16 cellular contexts compared by ENCODE assay signal in the genomic region with DNA sequence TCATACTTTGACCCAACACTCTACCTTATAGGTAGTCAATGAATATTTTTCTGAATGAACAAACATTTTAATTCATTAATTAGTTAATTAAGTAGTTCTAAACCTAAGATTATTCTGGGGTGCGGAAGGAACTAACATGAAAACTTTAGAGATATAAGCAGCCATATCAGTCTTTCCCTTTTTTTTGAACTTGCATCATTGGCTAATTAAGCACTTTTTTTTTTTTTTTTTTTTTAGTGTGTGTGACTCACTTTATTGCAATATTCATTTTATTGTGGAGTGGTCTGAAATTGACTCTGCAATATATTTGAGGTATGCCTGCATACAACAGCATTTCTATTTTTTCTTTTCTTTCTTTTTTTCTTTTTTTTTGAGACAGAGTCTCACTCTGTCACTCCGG.
"Had no signal": no experiment of that assay in that cellular context is flagged by ENCODE, and none has a peak within 500 bp of the region (broad histone marks: within the 10 kb centered on the region; RNA-seq: fewer than 3 reads in every experiment).

No MANE protein-coding gene starts in this region.

- H3K27ac ChIP-seq: gastroesophageal sphincter, testis, tibial nerve had no signal

- H3K9me3 ChIP-seq: gastroesophageal sphincter, testis, tibial nerve had no signal

- ATAC-seq: gastroesophageal sphincter; left lobe of liver; natural killer cell; sciatic nerve; stimulated activated naive B cell treated with anti-CD40 and anti-IgM and Interleukin-4, amounts not matched to agents 10 μg/mL and 1 μg/mL and 100 μg/mL, for 72 hours; stimulated activated naive CD8-positive, alpha-beta T cell treated with anti-CD3 and anti-CD28 coated beads, Interleukin-15, amount 100 ng/mL, for 72 hours had no signal

- H3K27me3 ChIP-seq: gastroesophageal sphincter, testis, tibial nerve had no signal

- DNase-seq: effector memory CD4-positive, alpha-beta T cell; foreskin fibroblast; glutamatergic neuron; islet precursor cell; natural killer cell; posterior cingulate gyrus; stimulated activated CD4-positive, alpha-beta T cell treated with anti-CD3 and anti-CD28 coated beads, Interleukin-2, amount 100 ng/mL, for 24 hours; stimulated activated CD4-positive, alpha-beta T cell treated with anti-CD3 and anti-CD28 coated beads, Interleukin-4, amount 100 ng/mL, for 4 hours; stimulated activated naive B cell treated with anti-CD40 and anti-IgM and Interleukin-4, amounts not matched to agents 10 μg/mL and 1 μg/mL and 100 μg/mL, for 72 hours; stimulated activated naive CD8-positive, alpha-beta T cell treated with anti-CD3 and anti-CD28 coated beads, Interleukin-15, amount 100 ng/mL, for 72 hours; testis had no signal

- H3K36me3 ChIP-seq: gastroesophageal sphincter, tibial nerve had no signal

- FAIRE-seq: endometrium had no signal

- H3K4me1 ChIP-seq: gastroesophageal sphincter, testis, tibial nerve had no signal

- H3K4me3 ChIP-seq: gastroesophageal sphincter, testis, tibial nerve had no signal
